8 cellular contexts compared by ENCODE assay signal in the genomic region with DNA sequence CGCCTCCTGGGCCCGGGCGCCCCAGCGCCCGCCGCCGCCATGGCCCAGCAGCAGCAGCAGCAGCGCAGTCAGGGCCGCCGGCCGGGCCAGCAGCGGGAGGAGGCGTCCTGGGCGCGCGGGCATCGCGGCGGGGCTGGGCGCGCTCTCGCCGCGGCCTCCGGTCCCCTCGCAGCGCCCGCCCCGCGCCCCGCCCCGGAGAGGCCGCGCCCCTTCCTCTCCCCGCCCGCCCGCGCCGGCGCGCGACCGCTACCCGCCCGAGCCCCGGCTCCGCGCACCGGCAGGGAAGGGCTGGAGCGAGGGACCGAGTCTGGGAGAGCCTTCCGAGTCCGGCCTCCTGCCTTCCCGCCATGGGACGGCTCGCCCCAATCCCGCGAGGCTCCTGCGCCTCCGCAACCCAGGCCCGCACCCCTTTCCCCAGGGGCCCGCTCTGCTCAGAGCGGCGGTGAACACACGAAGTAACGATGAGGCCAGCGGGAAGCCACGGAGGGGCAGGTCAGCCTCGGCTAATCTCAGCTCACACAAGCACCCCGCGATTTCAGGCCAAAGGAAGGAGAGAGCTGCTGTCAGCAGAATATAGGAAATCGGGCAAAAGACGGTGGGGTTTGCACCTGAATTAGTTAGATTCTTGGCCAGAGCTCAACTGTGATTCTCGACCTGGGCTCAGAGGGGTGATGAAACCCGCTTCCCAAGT. TPM values are rescaled to one million over a fixed set of nuclear protein-coding genes. Genes with fewer than 3 reads are reported as not detected.
DNase-seq lines count a peak whose midpoint lies in the region; ATAC-seq and TF ChIP-seq lines count a peak whose summit lies in the region.

Gene TXNDC5, minus strand, starts transcription at position 135 of the 691 bp plus-strand sequence. Its CDS starts 12 bp downstream, at position 123.

- TF ChIP-seq EP300 in neural cell (conservative IDR thresholded peaks at IDR 0.05; ENCODE audit: poor library complexity, severe bottlenecking) (no peak), stomach (IDR thresholded peaks at IDR 0.05) (no peak)

- H3K9ac ChIP-seq in HUES64 (ENCODE audit: low read depth, low read length): peak within 1 kb of the TSS; percentile 87
- peak within 1 kb of the TSS; percentile 73 for H3K9ac ChIP-seq in neural cell (ENCODE audit: low read length)

- intact Hi-C loops in Calu3 (cut with micrococcal nuclease; ENCODE audit: unreplicated experiment): loop anchor here (5.0 kb wide), 1 partner anchor 67 kb away; no protein-coding TSS in a partner anchor
- intact Hi-C loops in stomach (cut with DNase I; ENCODE audit: low total_unique reads): no loop called here

- TF ChIP-seq RAD21 in neural cell (conservative IDR thresholded peaks at IDR 0.05): peak; percentile 15

- H3K27ac Mint-ChIP-seq in Calu3 (ENCODE audit: unreplicated experiment): peak within 1 kb of the TSS; percentile 27

- H3K9me3 Mint-ChIP-seq in Calu3 (ENCODE audit: low read depth, unreplicated experiment): no peaks in the 10 kb centered on the region

- H3F3A ChIP-seq in neural cell (ENCODE audit: insufficient read depth, low read length, poor library complexity, severe bottlenecking): no peaks in the 10 kb centered on the region

- CTCF ChIA-PET in Calu3 (lab: Charles Lee): no interaction called here

- 2% methylated on average over 75 of the region's 75 CpGs for WGBS in HUES64
- 2 to 8% (median 3%) methylated on average over 14 to 69 of the region's 75 CpGs for WGBS in stomach, 5 donors

- no peaks in the 10 kb centered on the region for H3K27me3 Mint-ChIP-seq in Calu3 (ENCODE audit: unreplicated experiment)

- H3K36me3 Mint-ChIP-seq in Calu3 (ENCODE audit: insufficient read depth, unreplicated experiment): peaks cover 15% of the 10 kb centered on the region

- H3K4me1 Mint-ChIP-seq in Calu3 (ENCODE audit: low read depth, unreplicated experiment): peaks cover 8% of the 10 kb centered on the region

- H3K4me3 ChIP-seq in HUES64 (ENCODE audit: low read length) (peak within 1 kb of the TSS; percentile 81), RWPE2 (ENCODE audit: severe bottlenecking) (peak within 1 kb of the TSS; percentile 100), fibroblast of villous mesenchyme (ENCODE audit: low read depth, low read length) (peak within 1 kb of the TSS; percentile 64), neural cell (ENCODE audit: low read length) (peak within 1 kb of the TSS; percentile 92), stomach (peak within 1 kb of the TSS; percentile 75 to 96 (median 92))

- no peaks in the 10 kb centered on the region for H4K20me1 ChIP-seq in neural cell (ENCODE audit: insufficient read depth)

- H3K36me3 ChIP-seq in HUES64 (ENCODE audit: insufficient read depth, low read length) (0 out of 2 replicates have a peak, but pooled peaks cover 5% of the 10 kb centered on the region), RWPE2 (ENCODE audit: low read depth) (peaks cover 14% of the 10 kb centered on the region), neural cell (ENCODE audit: insufficient read depth, low read length) (no peaks in the 10 kb centered on the region), stomach (no peaks in the 10 kb centered on the region)

- no peak for TF ChIP-seq POLR2A in stomach (IDR thresholded peaks at IDR 0.05)

- peak; percentile 53 for ATAC-seq in GM21447 (IDR thresholded peaks at IDR 0.05; ENCODE audit: unreplicated experiment)
- ATAC-seq in RWPE2 (ENCODE audit: low read depth): peak; percentile 74

- no TSS peak for BruUV-seq in Calu3 (replicated peaks; lab: Mats Ljungman, UMichigan)

- H3K9me3 ChIP-seq in HUES64 (ENCODE audit: insufficient read depth, low read depth, low read length) (no peaks in the 10 kb centered on the region), RWPE2 (ENCODE audit: severe bottlenecking) (no peaks in the 10 kb centered on the region), neural cell (ENCODE audit: low read length) (no peaks in the 10 kb centered on the region), stomach (no peaks in the 10 kb centered on the region)

- H2AFZ ChIP-seq in neural cell (ENCODE audit: low read depth, low read length): peak within 1 kb of the TSS; percentile 80

- H3K4me3 Mint-ChIP-seq in Calu3 (ENCODE audit: low read depth, unreplicated experiment): peak within 1 kb of the TSS; percentile 88

- DNase-seq in Calu3: peak; percentile 76
- peak; percentile 67 for DNase-seq in RWPE2 (ENCODE audit: low spot score)
- peak; percentile 46 for DNase-seq in activated gamma-delta T cell (lab: John Stamatoyannopoulos, UW)
- DNase-seq in fibroblast of villous mesenchyme (ENCODE audit: low read depth): peak; percentile 69
- peak; percentile 84 for DNase-seq in stomach

- peak within 1 kb of the TSS; percentile 59 for H3K4me2 ChIP-seq in neural cell (ENCODE audit: low read length)

- no peaks in the 10 kb centered on the region for H3K9me2 ChIP-seq in neural cell (ENCODE audit: insufficient read depth, low read length)

- H3K27ac ChIP-seq in HUES64 (ENCODE audit: low read depth, low read length): no peak within 1 kb of the TSS
- H3K27ac ChIP-seq in RWPE2 (ENCODE audit: poor library complexity, severe bottlenecking): peak within 1 kb of the TSS; percentile 57
- peak within 1 kb of the TSS; percentile 42 for H3K27ac ChIP-seq in neural cell (ENCODE audit: low read length)
- peak within 1 kb of the TSS; percentile 77 to 95 (median 88) for H3K27ac ChIP-seq in stomach

- H3K79me2 ChIP-seq in neural cell (replicated peaks; ENCODE audit: insufficient read depth, low read length): peaks cover 5% of the 10 kb centered on the region

- H3K27me3 ChIP-seq in HUES64 (ENCODE audit: insufficient read depth, low read length) (peaks cover 27% of the 10 kb centered on the region), RWPE2 (ENCODE audit: insufficient read depth, poor library complexity, severe bottlenecking) (no peaks in the 10 kb centered on the region), neural cell (ENCODE audit: insufficient read depth, low read depth, low read length) (peaks cover 6% of the 10 kb centered on the region), stomach (no peaks in the 10 kb centered on the region)

- H3K4me1 ChIP-seq in HUES64 (ENCODE audit: insufficient read depth, low read length) (0 out of 2 replicates have a peak, but pooled peaks cover 3% of the 10 kb centered on the region), RWPE2 (ENCODE audit: insufficient read depth, poor library complexity, severe bottlenecking) (peaks cover 6% of the 10 kb centered on the region), stomach (peaks cover 12 to 39% (median 38%) of the 10 kb centered on the region in 4 donors)

- no peak for TF ChIP-seq CTCF in Calu3 (IDR thresholded peaks at IDR 0.05; ENCODE audit: unreplicated experiment)
- peak; percentile 9 for TF ChIP-seq CTCF in RWPE2 (IDR thresholded peaks at IDR 0.05; ENCODE audit: poor library complexity, severe bottlenecking)
- no peak for TF ChIP-seq CTCF in fibroblast of villous mesenchyme (IDR thresholded peaks at IDR 0.05; ENCODE audit: insufficient read depth, low read depth, low read length)
- TF ChIP-seq CTCF in neural cell (IDR thresholded peaks at IDR 0.05; ENCODE audit: poor library complexity, severe bottlenecking): no peak
- no peak for TF ChIP-seq CTCF in stomach (IDR thresholded peaks at IDR 0.05)

TF ChIP-seq in neural cell, 6 proteins besides CTCF, POLR2A, EP300 and RAD21:
- TF ChIP-seq POLR2AphosphoS5 (IDR thresholded peaks at IDR 0.05): peak; percentile 24
- no peak for TF ChIP-seq EZH2 (IDR thresholded peaks at IDR 0.05; ENCODE audit: borderline replicate concordance, insufficient read depth, low read length, poor library complexity, severe bottlenecking)

RNA-seq across cellular contexts. Expression of gene TXNDC5, which starts in this region (rescaled TPM):
- 81.3 and 111 TPM in 2 replicates for total RNA-seq in Calu3 (2022)
- polyA plus RNA-seq in HUES64 (2013, experiment 1 of 2): 127 TPM
- 122 TPM for polyA plus RNA-seq in HUES64 (2013, experiment 2 of 2)
- 299 and 365 TPM in 2 replicates for total RNA-seq in fibroblast of villous mesenchyme
- polyA plus RNA-seq in neural cell: 34.9 and 37.7 TPM in 2 replicates
- 30.9 and 34.7 TPM in 2 replicates for polyA minus RNA-seq in neural cell
- total RNA-seq in stomach: 100 to 1,000 TPM in 2 of 5 donors, 10 to 100 TPM in 3; 27.4 to 260 (median 52.7) TPM
- 10 to 100 TPM; 27.9 to 58.7 (median 35.9) TPM for polyA plus RNA-seq in stomach
